In the genomic region with DNA sequence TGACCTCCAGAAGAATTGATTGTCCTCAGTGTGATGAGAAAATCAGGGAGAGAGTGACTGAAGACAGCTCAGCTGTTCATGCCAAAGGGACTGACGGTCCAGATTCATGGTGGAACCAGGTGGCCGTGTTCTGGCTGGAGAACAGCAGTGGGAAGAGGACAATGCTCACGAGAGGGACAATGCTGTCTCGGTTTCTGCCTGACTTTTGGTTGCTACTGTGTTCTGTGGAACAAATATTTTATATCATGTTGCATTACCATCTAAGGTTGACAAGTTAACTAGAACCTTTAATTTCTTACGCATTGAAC, we compare ENCODE assay signal across 16 cellular contexts. TPM values are rescaled to one million over a fixed set of nuclear protein-coding genes. Genes with fewer than 3 reads are reported as not detected.
A peak's percentile ranks its signal among the peaks of the same experiment; 100 is the strongest.
DNase-seq lines count a peak whose midpoint lies in the region; ATAC-seq, FAIRE-seq and TF ChIP-seq lines count a peak whose summit lies in the region.
"Had no signal": no experiment of that assay in that cellular context is flagged by ENCODE, and none has a peak within 500 bp of the region (broad histone marks: within the 10 kb centered on the region; RNA-seq: fewer than 3 reads in every experiment).

No MANE protein-coding gene starts in this region.

- TF ChIP-seq RAD21 in A549 (conservative IDR thresholded peaks at IDR 0.05 in 1 of 2, IDR thresholded peaks at IDR 0.05 in 1 of 2) = no peak

- TF ChIP-seq EP300 in A549 (IDR thresholded peaks at IDR 0.05) = no peak

- peaks cover 98% of the 10 kb centered on the region for H3K79me2 ChIP-seq in OCI-LY1 (ENCODE audit: insufficient read depth, low read length)

- POLR2A ChIA-PET in A549 (lab: Yijun Ruan, JAX) = interaction anchor here (0.6 kb wide), 1 partner anchor 58 kb away, joined by 4 read pairs; the partner anchor contains the start of gene ULK4

- no peak for ATAC-seq in A549
- no peak for ATAC-seq in HG03342 (IDR thresholded peaks at IDR 0.05; ENCODE audit: unreplicated experiment)

- WGBS in A549 (ENCODE audit: missing lambda C conversion rate) = 93% methylated on average over 5 of the region's 5 CpGs

- no peak for DNase-seq in A549 (ENCODE audit: low read depth in 1 of 2, low spot score in 1 of 2)
- DNase-seq in dermis blood vessel endothelial cell = peak; percentile 24
- no peak for DNase-seq in nephron progenitor cell
- DNase-seq in D341Med (ENCODE audit: low spot score) = no peak
- DNase-seq in foreskin melanocyte = no peak
- DNase-seq in DMS 273 (lab: John Stamatoyannopoulos, UW; ENCODE audit: unreplicated experiment) = no peak
- DNase-seq: activated CD4-positive, alpha-beta T cell treated with anti-CD3 and anti-CD28 coated beads for 1 hour; activated CD8-positive, alpha-beta memory T cell treated with anti-CD3 and anti-CD28 coated beads, Interleukin-2, amount 50 U/mL, for 4 hours; activated naive CD4-positive, alpha-beta T cell treated with anti-CD3 and anti-CD28 coated beads, Interleukin-2, amount 10 ng/mL, durations not matched to agents 7 days and 5 days; CD8-positive, alpha-beta memory T cell; GF-D8; NCI-H1694 treated with DMSO at 0.1 percent for 48 hours; NCI-H510A treated with DMSO at 0.1 percent for 48 hours had no signal

- no peaks in the 10 kb centered on the region for H3K27me3 ChIP-seq in OCI-LY1 (ENCODE audit: insufficient read depth, low read length)

- H3K4me1 ChIP-seq in A549 (peaks cover 54% of the 10 kb centered on the region), OCI-LY1 (ENCODE audit: insufficient read depth, low read length, severe bottlenecking) (peaks cover 100% of the 10 kb centered on the region)

- 0 out of 2 replicates have a peak overlapping the region, but pooled peaks have one; percentile 17 for H3K9ac ChIP-seq in OCI-LY1 (ENCODE audit: low read length)

- peaks cover 4% of the 10 kb centered on the region for H3K36me3 Mint-ChIP-seq in nephron progenitor cell (ENCODE audit: low read depth)
- H3K36me3 Mint-ChIP-seq: CD8-positive, alpha-beta memory T cell had no signal

- H3F3A ChIP-seq in OCI-LY1 (ENCODE audit: insufficient read depth, low read length) = no peaks in the 10 kb centered on the region

- H3K4me1 Mint-ChIP-seq in nephron progenitor cell = peaks cover 53% of the 10 kb centered on the region

- no peaks in the 10 kb centered on the region for H3K9me3 ChIP-seq in A549
- no peaks in the 10 kb centered on the region for H3K9me3 ChIP-seq in OCI-LY1 (ENCODE audit: low read length)

- CTCF ChIA-PET in A549 (lab: Yijun Ruan, JAX) = interaction anchor here (1.8 to 2.4 kb wide), 3 partner anchors 9 to 80 kb away, joined by 3 to 12 read pairs (median 10); no protein-coding TSS in a partner anchor

- TF ChIP-seq CTCF in A549 (IDR thresholded peaks at IDR 0.05) (no peak), OCI-LY1 (IDR thresholded peaks at IDR 0.05; ENCODE audit: low read length) (no peak), nephron progenitor cell (IDR thresholded peaks at IDR 0.05) (no peak)

- no peak for FAIRE-seq in A549 (lab: Jason Lieb, UNC)
- FAIRE-seq: frontal cortex had no signal

- H3K4me3 Mint-ChIP-seq in nephron progenitor cell = no peak overlapping the region
- H3K4me3 Mint-ChIP-seq: activated naive CD4-positive, alpha-beta T cell treated with anti-CD3 and anti-CD28 coated beads, Interleukin-2, amount 10 ng/mL, durations not matched to agents 7 days and 5 days had no signal

- H3K27ac ChIP-seq in A549 = peak overlapping the region in 1 of 2 experiments; percentile 68; a peak in 2 of 6 replicates
- H3K27ac ChIP-seq in OCI-LY1 (ENCODE audit: low read depth, low read length, poor library complexity, severe bottlenecking) = peak overlapping the region; percentile 56

- H3K4me2 ChIP-seq in A549 (peak overlapping the region; percentile 70), OCI-LY1 (ENCODE audit: low read length) (peak overlapping the region; percentile 40)

- peak overlapping the region; percentile 11 for H3K27ac Mint-ChIP-seq in nephron progenitor cell
- H3K27ac Mint-ChIP-seq: activated naive CD4-positive, alpha-beta T cell treated with anti-CD3 and anti-CD28 coated beads, Interleukin-2, amount 10 ng/mL, durations not matched to agents 7 days and 5 days had no signal

- H4K20me1 ChIP-seq in OCI-LY1 (ENCODE audit: insufficient read depth, low read length) = 0 out of 2 replicates have a peak, but pooled peaks cover 3% of the 10 kb centered on the region

- H3K4me3 ChIP-seq in A549 (no peak overlapping the region), OCI-LY1 (ENCODE audit: low read depth, low read length, poor library complexity, severe bottlenecking) (no peak overlapping the region)

- no peak overlapping the region for H2AFZ ChIP-seq in OCI-LY1 (ENCODE audit: low read length)

- H3K27me3 Mint-ChIP-seq in nephron progenitor cell (ENCODE audit: low read depth, poor library complexity) = no peaks in the 10 kb centered on the region
- H3K27me3 Mint-ChIP-seq: activated naive CD4-positive, alpha-beta T cell treated with anti-CD3 and anti-CD28 coated beads, Interleukin-2, amount 10 ng/mL, durations not matched to agents 7 days and 5 days; CD8-positive, alpha-beta memory T cell had no signal

- peaks cover 6% of the 10 kb centered on the region for H3K9me3 Mint-ChIP-seq in nephron progenitor cell
- H3K9me3 Mint-ChIP-seq: activated naive CD4-positive, alpha-beta T cell treated with anti-CD3 and anti-CD28 coated beads, Interleukin-2, amount 10 ng/mL, durations not matched to agents 7 days and 5 days; CD8-positive, alpha-beta memory T cell had no signal

- no peaks in the 10 kb centered on the region; the same call in 1 of the 2 replicates for H3K36me3 ChIP-seq in OCI-LY1 (ENCODE audit: insufficient read depth, low read length)

- no peaks in the 10 kb centered on the region for H3K9me2 ChIP-seq in OCI-LY1 (ENCODE audit: low read depth, low read length)

- no peak for TF ChIP-seq POLR2A in A549 (IDR thresholded peaks at IDR 0.05; ENCODE audit: low read length)

TF ChIP-seq in A549, 52 proteins besides CTCF, POLR2A, EP300 and RAD21 (continues in another document):
- no peak for TF ChIP-seq NFE2L2 (conservative IDR thresholded peaks at IDR 0.05; ENCODE audit: low read length)
- TF ChIP-seq FOXS1 (CRISPR knock-in tag; IDR thresholded peaks at IDR 0.05) = no peak
- no peak for TF ChIP-seq MYC (IDR thresholded peaks at IDR 0.05; ENCODE audit: borderline replicate concordance, low read length)
- TF ChIP-seq REST (IDR thresholded peaks at IDR 0.05) = no peak
- no peak for TF ChIP-seq BHLHE40 (IDR thresholded peaks at IDR 0.05; ENCODE audit: low read depth, low read length)
- TF ChIP-seq, protein P1, sequence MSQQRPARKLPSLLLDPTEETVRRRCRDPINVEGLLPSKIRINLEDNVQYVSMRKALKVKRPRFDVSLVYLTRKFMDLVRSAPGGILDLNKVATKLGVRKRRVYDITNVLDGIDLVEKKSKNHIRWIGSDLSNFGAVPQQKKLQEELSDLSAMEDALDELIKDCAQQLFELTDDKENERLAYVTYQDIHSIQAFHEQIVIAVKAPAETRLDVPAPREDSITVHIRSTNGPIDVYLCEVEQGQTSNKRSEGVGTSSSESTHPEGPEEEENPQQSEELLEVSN (IDR thresholded peaks at IDR 0.05; ENCODE audit: borderline replicate concordance, low read depth) = no peak
- TF ChIP-seq NR3C1 (IDR thresholded peaks at IDR 0.05) = no peak
- TF ChIP-seq KDM5A (IDR thresholded peaks at IDR 0.05) = no peak
- TF ChIP-seq NPAS2 (CRISPR knock-in tag; IDR thresholded peaks at IDR 0.05; ENCODE audit: borderline replicate concordance) = no peak
- TF ChIP-seq, protein P2, sequence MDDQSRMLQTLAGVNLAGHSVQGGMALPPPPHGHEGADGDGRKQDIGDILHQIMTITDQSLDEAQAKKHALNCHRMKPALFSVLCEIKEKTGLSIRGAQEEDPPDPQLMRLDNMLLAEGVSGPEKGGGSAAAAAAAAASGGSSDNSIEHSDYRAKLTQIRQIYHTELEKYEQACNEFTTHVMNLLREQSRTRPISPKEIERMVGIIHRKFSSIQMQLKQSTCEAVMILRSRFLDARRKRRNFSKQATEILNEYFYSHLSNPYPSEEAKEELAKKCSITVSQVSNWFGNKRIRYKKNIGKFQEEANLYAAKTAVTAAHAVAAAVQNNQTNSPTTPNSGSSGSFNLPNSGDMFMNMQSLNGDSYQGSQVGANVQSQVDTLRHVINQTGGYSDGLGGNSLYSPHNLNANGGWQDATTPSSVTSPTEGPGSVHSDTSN (IDR thresholded peaks at IDR 0.05) = no peak

RNA-seq across cellular contexts. Expression of gene ULK4, which starts 58.0 kb away (rescaled TPM):
- polyA plus RNA-seq in A549 (2011; rRNA removed) = 5.3 and 7.7 TPM in 2 replicates
- 1.3 and 2.4 TPM in 2 replicates for polyA plus RNA-seq in A549 (2012; cell fraction: cytosol; rRNA removed)
- polyA plus RNA-seq in A549 (2012; cell fraction: nucleus; rRNA removed) = 1.7 and 3.0 TPM in 2 replicates
- 4.4 to 5.6 TPM (median 4.9 TPM) in 3 replicates for polyA plus RNA-seq in A549 (2017; fragmentation: RNase III; extraction: RNeasy Plus Mini Kit Qiagen cat#74134 plus additional on column Dnase treatment)
- 9.4 and 10.1 TPM in 2 replicates for polyA minus RNA-seq in A549 (2011; rRNA and poly(A)+ RNA removed)
- 6.3 and 25.2 TPM in 2 replicates for total RNA-seq in dermis blood vessel endothelial cell
